ENCODE assay signal across 1 cellular context in the genomic region with DNA sequence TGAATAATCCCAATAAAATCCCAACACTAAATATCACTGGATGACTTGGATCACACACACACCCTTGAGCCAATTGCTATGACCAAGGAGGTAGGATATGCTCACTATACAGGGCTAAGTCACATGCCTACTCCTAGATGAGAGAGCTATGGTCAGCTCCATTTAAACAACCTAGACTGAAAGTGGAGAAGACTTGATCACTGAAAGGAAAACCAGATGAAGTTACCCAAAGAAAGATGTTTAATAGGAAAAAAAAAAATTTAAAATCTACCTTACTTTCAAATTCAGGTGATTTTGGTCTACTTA.
TF ChIP-seq lines count a peak whose summit lies in the region.

No MANE protein-coding gene starts in this region.

TF ChIP-seq in HepG2, 621 proteins besides CTCF, POLR2A, EP300 and RAD21:
- TF ChIP-seq RFX5 (IDR thresholded peaks at IDR 0.05; ENCODE audit: low read depth, low read length) (no peak), ZNF616 (CRISPR knock-in tag; IDR thresholded peaks at IDR 0.05; ENCODE audit: low read depth) (no peak), MEIS2 (CRISPR knock-in tag; IDR thresholded peaks at IDR 0.05) (no peak), CBX1 (IDR thresholded peaks at IDR 0.05; ENCODE audit: low read depth) (no peak), HNRNPL (IDR thresholded peaks at IDR 0.05; ENCODE audit: low read depth, low read length) (no peak), RFX1 (IDR thresholded peaks at IDR 0.05) (no peak), ZMYM2 (CRISPR knock-in tag; IDR thresholded peaks at IDR 0.05) (no peak)
- TF ChIP-seq, protein P1, sequence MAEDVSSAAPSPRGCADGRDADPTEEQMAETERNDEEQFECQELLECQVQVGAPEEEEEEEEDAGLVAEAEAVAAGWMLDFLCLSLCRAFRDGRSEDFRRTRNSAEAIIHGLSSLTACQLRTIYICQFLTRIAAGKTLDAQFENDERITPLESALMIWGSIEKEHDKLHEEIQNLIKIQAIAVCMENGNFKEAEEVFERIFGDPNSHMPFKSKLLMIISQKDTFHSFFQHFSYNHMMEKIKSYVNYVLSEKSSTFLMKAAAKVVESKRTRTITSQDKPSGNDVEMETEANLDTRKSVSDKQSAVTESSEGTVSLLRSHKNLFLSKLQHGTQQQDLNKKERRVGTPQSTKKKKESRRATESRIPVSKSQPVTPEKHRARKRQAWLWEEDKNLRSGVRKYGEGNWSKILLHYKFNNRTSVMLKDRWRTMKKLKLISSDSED (CRISPR knock-in tag; IDR thresholded peaks at IDR 0.05): no peak
- TF ChIP-seq, protein P2, sequence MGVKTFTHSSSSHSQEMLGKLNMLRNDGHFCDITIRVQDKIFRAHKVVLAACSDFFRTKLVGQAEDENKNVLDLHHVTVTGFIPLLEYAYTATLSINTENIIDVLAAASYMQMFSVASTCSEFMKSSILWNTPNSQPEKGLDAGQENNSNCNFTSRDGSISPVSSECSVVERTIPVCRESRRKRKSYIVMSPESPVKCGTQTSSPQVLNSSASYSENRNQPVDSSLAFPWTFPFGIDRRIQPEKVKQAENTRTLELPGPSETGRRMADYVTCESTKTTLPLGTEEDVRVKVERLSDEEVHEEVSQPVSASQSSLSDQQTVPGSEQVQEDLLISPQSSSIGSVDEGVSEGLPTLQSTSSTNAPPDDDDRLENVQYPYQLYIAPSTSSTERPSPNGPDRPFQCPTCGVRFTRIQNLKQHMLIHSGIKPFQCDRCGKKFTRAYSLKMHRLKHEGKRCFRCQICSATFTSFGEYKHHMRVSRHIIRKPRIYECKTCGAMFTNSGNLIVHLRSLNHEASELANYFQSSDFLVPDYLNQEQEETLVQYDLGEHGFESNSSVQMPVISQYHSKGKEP (CRISPR knock-in tag; IDR thresholded peaks at IDR 0.05): no peak
- TF ChIP-seq, protein P3, sequence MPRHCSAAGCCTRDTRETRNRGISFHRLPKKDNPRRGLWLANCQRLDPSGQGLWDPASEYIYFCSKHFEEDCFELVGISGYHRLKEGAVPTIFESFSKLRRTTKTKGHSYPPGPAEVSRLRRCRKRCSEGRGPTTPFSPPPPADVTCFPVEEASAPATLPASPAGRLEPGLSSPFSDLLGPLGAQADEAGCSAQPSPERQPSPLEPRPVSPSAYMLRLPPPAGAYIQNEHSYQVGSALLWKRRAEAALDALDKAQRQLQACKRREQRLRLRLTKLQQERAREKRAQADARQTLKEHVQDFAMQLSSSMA (CRISPR knock-in tag; IDR thresholded peaks at IDR 0.05): no peak
- TF ChIP-seq, protein P4, sequence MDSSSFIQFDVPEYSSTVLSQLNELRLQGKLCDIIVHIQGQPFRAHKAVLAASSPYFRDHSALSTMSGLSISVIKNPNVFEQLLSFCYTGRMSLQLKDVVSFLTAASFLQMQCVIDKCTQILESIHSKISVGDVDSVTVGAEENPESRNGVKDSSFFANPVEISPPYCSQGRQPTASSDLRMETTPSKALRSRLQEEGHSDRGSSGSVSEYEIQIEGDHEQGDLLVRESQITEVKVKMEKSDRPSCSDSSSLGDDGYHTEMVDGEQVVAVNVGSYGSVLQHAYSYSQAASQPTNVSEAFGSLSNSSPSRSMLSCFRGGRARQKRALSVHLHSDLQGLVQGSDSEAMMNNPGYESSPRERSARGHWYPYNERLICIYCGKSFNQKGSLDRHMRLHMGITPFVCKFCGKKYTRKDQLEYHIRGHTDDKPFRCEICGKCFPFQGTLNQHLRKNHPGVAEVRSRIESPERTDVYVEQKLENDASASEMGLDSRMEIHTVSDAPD (CRISPR knock-in tag; IDR thresholded peaks at IDR 0.05): no peak
